Comparison of ENCODE assay signal across 8 cellular contexts in the genomic region with DNA sequence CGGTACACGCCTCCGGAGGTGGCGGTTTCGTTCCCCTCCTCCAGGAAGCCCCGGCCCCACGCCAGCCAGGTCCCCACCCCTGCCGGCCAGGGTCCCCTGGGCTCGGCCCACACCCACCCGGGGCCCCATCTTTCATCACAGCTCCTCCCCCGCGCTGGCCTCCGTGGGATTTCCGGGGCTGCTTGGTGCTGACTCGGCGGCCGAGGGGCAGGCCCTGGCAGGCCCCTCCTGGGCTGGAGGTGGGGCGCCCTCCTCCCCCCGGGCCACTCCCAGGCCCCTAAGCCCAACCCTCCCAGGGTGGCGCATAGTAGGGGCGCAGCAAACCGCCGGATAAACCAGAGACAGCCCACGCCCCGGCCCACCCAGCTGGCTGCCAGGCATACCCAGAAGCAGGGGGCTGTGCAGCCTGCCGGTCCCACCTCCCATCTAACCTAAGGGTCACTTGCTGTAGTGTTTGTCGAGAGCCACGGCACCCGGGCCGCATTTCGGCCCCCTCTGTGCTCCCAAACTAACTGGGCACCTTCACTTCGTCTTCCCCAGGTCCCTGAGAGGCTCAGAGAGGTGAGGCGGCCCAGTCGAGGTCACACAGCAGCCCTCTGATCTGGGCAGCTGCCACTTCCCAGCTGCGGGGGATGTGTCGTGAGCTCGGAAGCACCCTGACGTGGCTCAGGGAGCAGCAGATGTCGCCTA. TPM values are rescaled to one million over a fixed set of nuclear protein-coding genes. Genes with fewer than 3 reads are reported as not detected.
DNase-seq lines count a peak whose midpoint lies in the region; ATAC-seq and TF ChIP-seq lines count a peak whose summit lies in the region.

No MANE protein-coding gene starts in this region.

- no peak for TF ChIP-seq CTCF in heart left ventricle (IDR thresholded peaks at IDR 0.05)

- H3K4me3 ChIP-seq in heart left ventricle: peak overlapping the region in 11 of 12 donors; percentile 3 to 84 (median 52)

- no peaks in the 10 kb centered on the region for H3K27me3 ChIP-seq in heart left ventricle

- H3K9me3 ChIP-seq in heart left ventricle: no peaks in the 10 kb centered on the region

- H3K27ac Mint-ChIP-seq in activated T-helper 1 cell treated with anti-CD3 and anti-CD28 coated beads, Interleukin-12 subunit alpha, Interleukin-12 subunit beta, Interleukin-2, Interleukin-4 antibody, amounts not matched to agents 30 ng/mL and 10 ng/mL and 1 ng/mL, durations not matched to agents 14 hours and 24 hours and 36 hours: peak overlapping the region; percentile 44

- ATAC-seq in heart left ventricle (peak in 3 of 4 donors; percentile 21 to 48 (median 27)), GM21528 (IDR thresholded peaks at IDR 0.05; ENCODE audit: low FRiP score, unreplicated experiment) (no peak), HG02884 (IDR thresholded peaks at IDR 0.05; ENCODE audit: unreplicated experiment) (no peak)

- no peaks in the 10 kb centered on the region for H3K27me3 Mint-ChIP-seq in activated T-helper 1 cell treated with anti-CD3 and anti-CD28 coated beads, Interleukin-12 subunit alpha, Interleukin-12 subunit beta, Interleukin-2, Interleukin-4 antibody, amounts not matched to agents 30 ng/mL and 10 ng/mL and 1 ng/mL, durations not matched to agents 14 hours and 24 hours and 36 hours (ENCODE audit: insufficient read depth)

- H3K4me1 Mint-ChIP-seq in activated T-helper 1 cell treated with anti-CD3 and anti-CD28 coated beads, Interleukin-12 subunit alpha, Interleukin-12 subunit beta, Interleukin-2, Interleukin-4 antibody, amounts not matched to agents 30 ng/mL and 10 ng/mL and 1 ng/mL, durations not matched to agents 14 hours and 24 hours and 36 hours (ENCODE audit: low read depth): no peaks in the 10 kb centered on the region

- peaks cover 0 to 20% (median 3%) of the 10 kb centered on the region in 9 donors for H3K36me3 ChIP-seq in heart left ventricle

- H3K4me3 Mint-ChIP-seq in activated T-helper 1 cell treated with anti-CD3 and anti-CD28 coated beads, Interleukin-12 subunit alpha, Interleukin-12 subunit beta, Interleukin-2, Interleukin-4 antibody, amounts not matched to agents 30 ng/mL and 10 ng/mL and 1 ng/mL, durations not matched to agents 14 hours and 24 hours and 36 hours: peak overlapping the region; percentile 19

- no peak for TF ChIP-seq POLR2A in heart left ventricle (IDR thresholded peaks at IDR 0.05)

- no peaks in the 10 kb centered on the region for H3K9me3 Mint-ChIP-seq in activated T-helper 1 cell treated with anti-CD3 and anti-CD28 coated beads, Interleukin-12 subunit alpha, Interleukin-12 subunit beta, Interleukin-2, Interleukin-4 antibody, amounts not matched to agents 30 ng/mL and 10 ng/mL and 1 ng/mL, durations not matched to agents 14 hours and 24 hours and 36 hours

- peaks cover 15% of the 10 kb centered on the region for H3K36me3 Mint-ChIP-seq in activated T-helper 1 cell treated with anti-CD3 and anti-CD28 coated beads, Interleukin-12 subunit alpha, Interleukin-12 subunit beta, Interleukin-2, Interleukin-4 antibody, amounts not matched to agents 30 ng/mL and 10 ng/mL and 1 ng/mL, durations not matched to agents 14 hours and 24 hours and 36 hours (ENCODE audit: low read depth)

- DNase-seq in HT-29 (ENCODE audit: low spot score): peak; percentile 59
- DNase-seq in activated T-helper 1 cell treated with anti-CD3 and anti-CD28 coated beads, Interleukin-12 subunit alpha, Interleukin-12 subunit beta, Interleukin-2, Interleukin-4 antibody, amounts not matched to agents 30 ng/mL and 10 ng/mL and 1 ng/mL, durations not matched to agents 14 hours and 24 hours and 36 hours (ENCODE audit: low spot score): no peak
- peak; percentile 69 to 86 (median 85) for DNase-seq in heart left ventricle
- peak; percentile 60 to 75 for DNase-seq in stimulated activated CD8-positive, alpha-beta memory T cell treated with anti-CD3 and anti-CD28 coated beads, Interleukin-2, amount 100 ng/mL, for 48 hours (ENCODE audit: low read depth in 2 of 2)
- DNase-seq in occipital lobe (lab: John Stamatoyannopoulos, UW): no peak
- no peak for DNase-seq in globus pallidus (ENCODE audit: low spot score)

- H3K27ac ChIP-seq in heart left ventricle: peak overlapping the region; percentile 87 to 99 (median 98)

- peaks cover 21 to 83% (median 66%) of the 10 kb centered on the region in 12 donors for H3K4me1 ChIP-seq in heart left ventricle

- intact Hi-C loops in activated T-helper 1 cell treated with anti-CD3 and anti-CD28 coated beads, Interleukin-12 subunit alpha, Interleukin-12 subunit beta, Interleukin-2, Interleukin-4 antibody, amounts not matched to agents 30 ng/mL and 10 ng/mL and 1 ng/mL, durations not matched to agents 14 hours and 24 hours and 36 hours (cut with micrococcal nuclease): no loop called here
- intact Hi-C loops in heart left ventricle (cut with DNase I): loop anchor here in 6 of 10 donors (5.0 kb wide), 3 partner anchors 38 to 53 kb away; a partner anchor contains a TSS

- WGBS in heart left ventricle, 4 donors: 42 to 67% (median 64%) methylated on average over 8 to 39 of the region's 39 CpGs

RNA-seq across cellular contexts. Expression of a gene that starts 6.6 kb away (rescaled TPM):
- 67.4 and 72.7 TPM in 2 replicates for total RNA-seq in HT-29 (2014; rRNA removed; shearing (Covaris generic))
- total RNA-seq in activated T-helper 1 cell treated with anti-CD3 and anti-CD28 coated beads, Interleukin-12 subunit alpha, Interleukin-12 subunit beta, Interleukin-2, Interleukin-4 antibody, amounts not matched to agents 30 ng/mL and 10 ng/mL and 1 ng/mL, durations not matched to agents 14 hours and 24 hours and 36 hours: 37.1 and 41.3 TPM in 2 replicates
- total RNA-seq in heart left ventricle (10 to 100 TPM; 22.8 to 65.0 (median 29.3) TPM), occipital lobe (2.0 TPM)
- polyA plus RNA-seq in heart left ventricle: 10 to 100 TPM; 14.6 to 14.7 TPM

RNA-seq across cellular contexts. Expression of a gene that starts 52.5 kb away (rescaled TPM):
- 40.6 and 40.8 TPM in 2 replicates for total RNA-seq in HT-29 (2014; rRNA removed; shearing (Covaris generic))
- total RNA-seq in activated T-helper 1 cell treated with anti-CD3 and anti-CD28 coated beads, Interleukin-12 subunit alpha, Interleukin-12 subunit beta, Interleukin-2, Interleukin-4 antibody, amounts not matched to agents 30 ng/mL and 10 ng/mL and 1 ng/mL, durations not matched to agents 14 hours and 24 hours and 36 hours: 37.6 and 41.0 TPM in 2 replicates
- total RNA-seq in heart left ventricle (10 to 100 TPM; 12.5 to 19.1 (median 15.3) TPM), occipital lobe (22.5 TPM)
- 10 to 100 TPM; 12.3 to 15.4 TPM for polyA plus RNA-seq in heart left ventricle

Comparison
In these comparisons a context has a peak if more than half of its experiments do, and no peak if none do; other contexts are left out.
1. DNase-seq: peak in HT-29 (single experiment), heart left ventricle (5 of 5) and stimulated activated CD8-positive, alpha-beta memory T cell treated with anti-CD3 and anti-CD28 coated beads, Interleukin-2, amount 100 ng/mL, for 48 hours (2 of 2); none in activated T-helper 1 cell treated with anti-CD3 and anti-CD28 coated beads, Interleukin-12 subunit alpha, Interleukin-12 subunit beta, Interleukin-2, Interleukin-4 antibody, amounts not matched to agents 30 ng/mL and 10 ng/mL and 1 ng/mL, durations not matched to agents 14 hours and 24 hours and 36 hours (single experiment), occipital lobe (single experiment) and globus pallidus (single experiment).
2. ATAC-seq: peak in heart left ventricle (3 of 4); none in GM21528 (single experiment) and HG02884 (single experiment).